In genomic region chr19:3015126-3016057, GRCh38 we compare ENCODE assay signal across 2 cellular contexts.
TF ChIP-seq lines count a peak whose summit lies in the region.

No MANE protein-coding gene starts in this region.

TF ChIP-seq in HepG2, 621 proteins besides CTCF, POLR2A, EP300 and RAD21:
- TF ChIP-seq USF2 (IDR thresholded peaks at IDR 0.05; ENCODE audit: low read depth, low read length) (no peak), USF2 (CRISPR knock-in tag; IDR thresholded peaks at IDR 0.05; ENCODE audit: borderline replicate concordance) (no peak), ZBTB33 (CRISPR knock-in tag; IDR thresholded peaks at IDR 0.05) (peak; percentile 91), ZNF629 (CRISPR knock-in tag; conservative IDR thresholded peaks at IDR 0.05) (peak; percentile 59)

TF ChIP-seq in K562, 482 proteins besides CTCF, POLR2A, EP300 and RAD21:
- peak; percentile 94 for TF ChIP-seq ZFP36 (IDR thresholded peaks at IDR 0.05; ENCODE audit: low read depth, low read length, partially characterized antibody)
- TF ChIP-seq HDAC3 (IDR thresholded peaks at IDR 0.05; ENCODE audit: borderline replicate concordance, partially characterized antibody), result no peak
- 0 out of 2 replicates have a peak, but pooled peaks have one; percentile 28 for TF ChIP-seq CBX1 (IDR thresholded peaks at IDR 0.05; ENCODE audit: low read depth)
- peak; percentile 22; the same call in 1 of the 2 replicates for TF ChIP-seq MAX (CRISPR knock-in tag; IDR thresholded peaks at IDR 0.05)
- peak; percentile 52 for TF ChIP-seq CHD4 (IDR thresholded peaks at IDR 0.05; ENCODE audit: insufficient read depth, insufficient replicate concordance, low read depth, low read length, poor library complexity, severe bottlenecking)
- TF ChIP-seq BRD4 (IDR thresholded peaks at IDR 0.05), result no peak
- no peak for TF ChIP-seq ZNF445 (CRISPR knock-in tag; IDR thresholded peaks at IDR 0.05; ENCODE audit: low read depth)
- TF ChIP-seq DLX4 (CRISPR knock-in tag; IDR thresholded peaks at IDR 0.05), result no peak
- peak; percentile 72 for TF ChIP-seq BCOR (IDR thresholded peaks at IDR 0.05)
- TF ChIP-seq ADNP (tag; IDR thresholded peaks at IDR 0.05), result 0 out of 2 replicates have a peak, but pooled peaks have one; percentile 13
- 0 out of 4 replicates have a peak, but pooled peaks of 1 of the 2 experiments have one; percentile 39 for TF ChIP-seq KDM1A (IDR thresholded peaks at IDR 0.05)
- no peak for TF ChIP-seq GATAD2B (IDR thresholded peaks at IDR 0.05; ENCODE audit: borderline replicate concordance)
- no peak for TF ChIP-seq OTX1 (CRISPR knock-in tag; IDR thresholded peaks at IDR 0.05)
- TF ChIP-seq PTBP1 (IDR thresholded peaks at IDR 0.05; ENCODE audit: low read depth, low read length), result peak; percentile 85; the same call in 1 of the 2 replicates
- peak; percentile 82 for TF ChIP-seq RBM25 (IDR thresholded peaks at IDR 0.05; ENCODE audit: low read depth, low read length, severe bottlenecking)
- TF ChIP-seq MIER1 (IDR thresholded peaks at IDR 0.05; ENCODE audit: low read depth), result no peak
- TF ChIP-seq ZBTB33 (CRISPR knock-in tag; IDR thresholded peaks at IDR 0.05), result peak; percentile 100
- no peak for TF ChIP-seq COPS2 (conservative IDR thresholded peaks at IDR 0.05)
